In the genomic region with DNA sequence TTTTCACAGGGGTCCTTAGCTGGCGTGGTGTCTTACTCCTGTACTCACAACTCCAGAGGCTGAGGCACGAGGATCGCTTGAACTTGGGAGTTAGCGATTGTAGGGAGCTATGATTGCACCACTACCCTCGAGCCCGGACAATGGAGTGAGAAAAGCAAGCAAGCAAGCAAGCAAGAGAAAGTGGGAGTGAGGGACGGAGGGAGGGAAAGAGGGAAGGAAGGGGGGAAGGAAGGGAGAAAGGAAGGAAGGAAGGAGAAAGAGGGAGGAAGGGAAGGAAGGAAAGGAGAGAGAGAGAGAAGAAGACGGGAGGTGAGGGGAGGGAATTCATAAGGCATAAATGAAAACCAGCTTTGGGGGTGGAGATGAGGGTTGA, we compare ENCODE assay signal across 15 cellular contexts.
DNase-seq lines count a peak whose midpoint lies in the region; ATAC-seq and TF ChIP-seq lines count a peak whose summit lies in the region.
"Had no signal": no experiment of that assay in that cellular context is flagged by ENCODE, and none has a peak within 500 bp of the region (broad histone marks: within the 10 kb centered on the region; RNA-seq: fewer than 3 reads in every experiment).

No MANE protein-coding gene starts in this region.

- H3K36me3 ChIP-seq in DOHH2 (ENCODE audit: control insufficient read depth, low read length), result no peaks in the 10 kb centered on the region
- H3K36me3 ChIP-seq in PC-9 (ENCODE audit: low read depth), result no peaks in the 10 kb centered on the region
- no peaks in the 10 kb centered on the region for H3K36me3 ChIP-seq in naive thymus-derived CD4-positive, alpha-beta T cell (ENCODE audit: control insufficient read depth in 2 of 3, insufficient read depth in 3 of 3, low read length in 3 of 3)
- H3K36me3 ChIP-seq: suprapubic skin had no signal

- H3K4me1 ChIP-seq in DOHH2 (ENCODE audit: control insufficient read depth, low read length) (peaks cover 4% of the 10 kb centered on the region; the same call in 1 of the 2 replicates), PC-9 (replicated peaks; ENCODE audit: insufficient read depth) (0 out of 2 replicates have a peak, but pooled peaks cover 7% of the 10 kb centered on the region)
- H3K4me1 ChIP-seq in naive thymus-derived CD4-positive, alpha-beta T cell (ENCODE audit: control insufficient read depth in 2 of 2, insufficient read depth in 2 of 2, low read length in 2 of 2), result no peaks in the 10 kb centered on the region
- H3K4me1 ChIP-seq: suprapubic skin had no signal

- CTCF ChIA-PET in HEK293T (lab: Yijun Ruan, JAX) (interaction anchor here (0.7 kb wide), 2 partner anchors 71 to 314 kb away, joined by 3 to 7 read pairs; no protein-coding TSS in a partner anchor), PC-9 (lab: Charles Lee) (no interaction called here)
- CTCF ChIA-PET in naive thymus-derived CD4-positive, alpha-beta T cell (lab: Charles Lee), result no interaction called here

- H3K79me2 ChIP-seq in DOHH2 (ENCODE audit: control insufficient read depth, low read length), result no peaks in the 10 kb centered on the region
- no peaks in the 10 kb centered on the region for H3K79me2 ChIP-seq in PC-9 (ENCODE audit: low read depth)

- no peak overlapping the region for H3K27ac Mint-ChIP-seq in naive thymus-derived CD4-positive, alpha-beta T cell

- peak; percentile 22 for DNase-seq in HEK293T (ENCODE audit: extremely low spot score)
- DNase-seq in PC-9, result no peak
- no peak for DNase-seq in T-helper 1 cell
- no peak for DNase-seq in Kasumi-1 (lab: John Stamatoyannopoulos, UW)
- DNase-seq in naive thymus-derived CD4-positive, alpha-beta T cell, result no peak
- DNase-seq: activated CD4-positive, alpha-beta T cell treated with anti-CD3 and anti-CD28 coated beads for 1 hour; amygdala; COR-L47; hippocampal formation; NCI-H1930 had no signal

- no peak overlapping the region for H3K4me3 ChIP-seq in DOHH2 (ENCODE audit: low read length)
- peak overlapping the region; percentile 56; the same call in 1 of the 2 replicates for H3K4me3 ChIP-seq in PC-9
- H3K4me3 ChIP-seq in iPS-18c (ENCODE audit: insufficient read depth, low read depth, low read length), result peak overlapping the region; percentile 55
- H3K4me3 ChIP-seq in naive thymus-derived CD4-positive, alpha-beta T cell (ENCODE audit: low read length), result no peak overlapping the region
- H3K4me3 ChIP-seq: coronary artery, suprapubic skin had no signal

- H3K4me3 Mint-ChIP-seq in naive thymus-derived CD4-positive, alpha-beta T cell, result peak overlapping the region in 1 of 10 donors; percentile 21
- H3K4me3 Mint-ChIP-seq: IgD-negative memory B cell had no signal

- H3K9me3 ChIP-seq in DOHH2 (ENCODE audit: control insufficient read depth, insufficient read depth, low read length) (no peaks in the 10 kb centered on the region), PC-9 (ENCODE audit: insufficient read depth, low read depth) (no peaks in the 10 kb centered on the region), iPS-18c (ENCODE audit: control insufficient read depth, insufficient read depth, low read length) (no peaks in the 10 kb centered on the region)
- peaks cover 0 to 3% (median 0%) of the 10 kb centered on the region in 3 experiments for H3K9me3 ChIP-seq in naive thymus-derived CD4-positive, alpha-beta T cell (ENCODE audit: control insufficient read depth in 2 of 3, low read length in 3 of 3)
- H3K9me3 ChIP-seq: suprapubic skin had no signal

- H3K27me3 Mint-ChIP-seq in naive thymus-derived CD4-positive, alpha-beta T cell, result peaks cover 74 to 91% (median 89%) of the 10 kb centered on the region in 5 donors

- POLR2A ChIA-PET in HEK293T (lab: Yijun Ruan, JAX) (interaction anchor here (0.8 to 1.8 kb wide), 7 partner anchors 13 to 75 kb away, joined by 3 to 7 read pairs (median 4); no protein-coding TSS in a partner anchor), PC-9 (lab: Charles Lee; ENCODE audit: unreplicated experiment) (no interaction called here)
- POLR2A ChIA-PET in naive thymus-derived CD4-positive, alpha-beta T cell (lab: Charles Lee), result no interaction called here

- H3K9me2 ChIP-seq in DOHH2 (replicated peaks; ENCODE audit: control insufficient read depth, low read length), result no peaks in the 10 kb centered on the region
- no peaks in the 10 kb centered on the region for H3K9me2 ChIP-seq in PC-9 (ENCODE audit: insufficient read depth)

- peaks cover 0 to 13% (median 5%) of the 10 kb centered on the region in 7 donors for H3K4me1 Mint-ChIP-seq in naive thymus-derived CD4-positive, alpha-beta T cell

- no peak for ATAC-seq in naive thymus-derived CD4-positive, alpha-beta T cell

- H2AFZ ChIP-seq in PC-9, result peak overlapping the region; percentile 74

- peak overlapping the region; percentile 14; the same call in 1 of the 2 replicates for H3K4me2 ChIP-seq in DOHH2 (ENCODE audit: low read length)
- H3K4me2 ChIP-seq in PC-9, result peak overlapping the region; percentile 84

- H3K36me3 Mint-ChIP-seq in naive thymus-derived CD4-positive, alpha-beta T cell, result peaks cover 0 to 3% (median 0%) of the 10 kb centered on the region in 5 donors

- no peaks in the 10 kb centered on the region for H3F3A ChIP-seq in DOHH2 (ENCODE audit: control insufficient read depth, insufficient read depth)
- peaks cover 10% of the 10 kb centered on the region; the same call in 1 of the 2 replicates for H3F3A ChIP-seq in PC-9 (ENCODE audit: insufficient read depth, low read depth)

- intact Hi-C loops in PC-9 (cut with micrococcal nuclease; ENCODE audit: unreplicated experiment), result no loop called here
- intact Hi-C loops in naive thymus-derived CD4-positive, alpha-beta T cell (cut with micrococcal nuclease), result no loop called here

- TF ChIP-seq CTCF in DOHH2 (IDR thresholded peaks at IDR 0.05; ENCODE audit: low read depth, low read length, poor library complexity, severe bottlenecking) (no peak), PC-9 (conservative IDR thresholded peaks at IDR 0.05) (no peak)

- BruUV-seq in PC-9 (replicated peaks; lab: Mats Ljungman, UMichigan), result no TSS peak

- H4K20me1 ChIP-seq in DOHH2 (ENCODE audit: control insufficient read depth, insufficient read depth, low read depth, low read length) (no peaks in the 10 kb centered on the region), PC-9 (ENCODE audit: insufficient read depth) (no peaks in the 10 kb centered on the region)

- peaks cover 4 to 59% (median 21%) of the 10 kb centered on the region in 11 donors for H3K9me3 Mint-ChIP-seq in naive thymus-derived CD4-positive, alpha-beta T cell

- 0 out of 2 replicates have a peak, but pooled peaks cover 4% of the 10 kb centered on the region for H3K27me3 ChIP-seq in DOHH2 (ENCODE audit: control insufficient read depth, low read length)
- no peaks in the 10 kb centered on the region for H3K27me3 ChIP-seq in PC-9 (ENCODE audit: insufficient read depth, low read depth)
- peaks cover 0 to 10% of the 10 kb centered on the region in 2 donors for H3K27me3 ChIP-seq in naive thymus-derived CD4-positive, alpha-beta T cell (ENCODE audit: control insufficient read depth in 2 of 2, insufficient read depth in 2 of 2, low read length in 2 of 2)

- H3K27ac ChIP-seq in DOHH2 (ENCODE audit: low read depth, low read length) (no peak overlapping the region), PC-9 (no peak overlapping the region)
- H3K27ac ChIP-seq in naive thymus-derived CD4-positive, alpha-beta T cell (ENCODE audit: low read depth, low read length), result no peak overlapping the region
- H3K27ac ChIP-seq: coronary artery, suprapubic skin had no signal

TF ChIP-seq in HEK293T, 16 proteins besides CTCF, POLR2A, EP300 and RAD21:
- TF ChIP-seq ZNF384 (IDR thresholded peaks at IDR 0.05) (no peak), L3MBTL2 (conservative IDR thresholded peaks at IDR 0.05) (peak; percentile 93)
TF ChIP-seq in HEK293T: peak in this region for 1.

Comparison
In these comparisons a context has a peak if more than half of its experiments do, and no peak if none do; other contexts are left out.
1. H3K4me3 ChIP-seq: peak in PC-9 (single experiment) and iPS-18c (single experiment); none in DOHH2 (single experiment) and naive thymus-derived CD4-positive, alpha-beta T cell (single experiment).